Comparison of ENCODE assay signal across 26 cellular contexts in genomic region chr14:65753061-65753460, GRCh38.
"Had no signal": no experiment of that assay in that cellular context is flagged by ENCODE, and none has a peak within 500 bp of the region (broad histone marks: within the 10 kb centered on the region; RNA-seq: fewer than 3 reads in every experiment).

No MANE protein-coding gene starts in this region.

- DNase-seq: activated CD4-positive, alpha-beta memory T cell treated with anti-CD3 and anti-CD28 coated beads, Interleukin-2, amount 10 ng/mL, durations not matched to agents 7 days and 5 days; activated CD4-positive, alpha-beta T cell treated with anti-CD3 and anti-CD28 coated beads for 36 hours; activated CD4-positive, alpha-beta T cell treated with anti-CD3 and anti-CD28 coated beads, Interleukin-2, amount 50 U/mL, for 1 hour; activated CD8-positive, alpha-beta memory T cell treated with anti-CD3 and anti-CD28 coated beads, Interleukin-2, amount 50 U/mL, for 4 hours; activated effector memory CD4-positive, alpha-beta T cell treated with Interleukin-2 at 50 U/mL for 16 hours; activated naive CD4-positive, alpha-beta T cell; activated naive CD8-positive, alpha-beta T cell treated with anti-CD3 and anti-CD28 coated beads, Interleukin-2, amount 50 U/mL, for 24 hours; amniotic stem cell; body of pancreas; MM.1S; NCI-H1105; NCI-H1436; NCI-H1694 treated with DMSO at 0.1 percent for 48 hours; NCI-H2029 treated with DMSO at 0.1 percent for 48 hours; NCI-H345; NCI-H510A; NCI-H526 treated with DMSO at 0.1 percent for 48 hours; NCI-H82; Right ventricle myocardium superior; SJCRH30; SK-N-SH; T-helper 1 cell had no signal

- H3K27ac ChIP-seq: ascending aorta, body of pancreas, RWPE1, SJCRH30, VCaP had no signal

- ATAC-seq: activated CD4-positive, alpha-beta T cell treated with anti-CD3 and anti-CD28 coated beads for 36 hours; activated naive CD4-positive, alpha-beta T cell treated with anti-CD3 and anti-CD28 coated beads, Interleukin-2, amount 50 U/mL, for 72 hours; activated naive CD8-positive, alpha-beta T cell treated with anti-CD3 and anti-CD28 coated beads, Interleukin-2, amount 50 U/mL, for 24 hours; body of pancreas had no signal

- H3K9me2 ChIP-seq: SK-N-SH had no signal

- H3K27me3 ChIP-seq: ascending aorta, body of pancreas, SJCRH30 had no signal

- H3K36me3 ChIP-seq: ascending aorta, SJCRH30 had no signal

- H3K4me1 ChIP-seq: ascending aorta, body of pancreas, SJCRH30 had no signal

- H3K4me3 ChIP-seq: ascending aorta, body of pancreas, SJCRH30 had no signal

- H3K4me2 ChIP-seq: SK-N-SH had no signal

- H3K9me3 ChIP-seq: ascending aorta, body of pancreas, SJCRH30, SK-N-SH had no signal
